Comparison of ENCODE assay signal across 9 cellular contexts in genomic region chr20:19947611-19948264, GRCh38.
DNase-seq lines count a peak whose midpoint lies in the region; ATAC-seq and TF ChIP-seq lines count a peak whose summit lies in the region.
"Had no signal": no experiment of that assay in that cellular context is flagged by ENCODE, and none has a peak within 500 bp of the region (broad histone marks: within the 10 kb centered on the region; RNA-seq: fewer than 3 reads in every experiment).

No MANE protein-coding gene starts in this region.

- DNase-seq in SK-MEL-5 (ENCODE audit: low read depth, low spot score) (peak; percentile 20), myocyte (ENCODE audit: low read depth) (peak; percentile 54), sigmoid colon (no peak), NCI-H345 (lab: John Stamatoyannopoulos, UW) (no peak), testis (no peak), NCI-H1694 treated with DMSO at 0.1 percent for 48 hours (lab: John Stamatoyannopoulos, UW) (no peak)
- DNase-seq: activated T-cell treated with anti-CD3 and anti-CD28 coated beads, Interleukin-2, amount 50 U/mL, for 4 hours had no signal

- TF ChIP-seq POLR2A in sigmoid colon (IDR thresholded peaks at IDR 0.05) (no peak), testis (IDR thresholded peaks at IDR 0.05) (no peak)

- H3K27me3 ChIP-seq in sigmoid colon (no peaks in the 10 kb centered on the region), testis (no peaks in the 10 kb centered on the region)

- in situ Hi-C loops in SK-MEL-5 (cut with HindIII; ENCODE audit: low pct_unique_long_range_greater_than_20kb, low sequenced_read_pairs): no loop called here

- H3K4me1 ChIP-seq in sigmoid colon (peaks cover 0 to 22% (median 14%) of the 10 kb centered on the region in 4 donors), testis (peaks cover 31% of the 10 kb centered on the region)

- 68 to 82% methylated on average over 10 of the region's 10 CpGs for WGBS in sigmoid colon, 2 donors
- 89% methylated on average over 10 of the region's 10 CpGs for WGBS in testis, 2 donors

- no peak for TF ChIP-seq EP300 in sigmoid colon (IDR thresholded peaks at IDR 0.05)

- H3K27ac ChIP-seq in sigmoid colon (no peak overlapping the region), testis (no peak overlapping the region)

- no peak overlapping the region for H3K4me3 ChIP-seq in sigmoid colon
- H3K4me3 ChIP-seq in testis: no peak overlapping the region

- intact Hi-C loops in sigmoid colon (cut with DNase I): no loop called here
- intact Hi-C loops in testis (cut with DNase I; ENCODE audit: low total_unique reads): no loop called here

- H3K9me3 ChIP-seq in sigmoid colon (no peaks in the 10 kb centered on the region), testis (no peaks in the 10 kb centered on the region)

- H3K36me3 ChIP-seq in sigmoid colon: peaks cover 0 to 18% (median 2%) of the 10 kb centered on the region in 4 donors
- no peaks in the 10 kb centered on the region for H3K36me3 ChIP-seq in testis (ENCODE audit: low read depth, missing control alignments)

- TF ChIP-seq CTCF in sigmoid colon (IDR thresholded peaks at IDR 0.05) (no peak), testis (IDR thresholded peaks at IDR 0.05) (no peak)

- peak; percentile 81 for ATAC-seq in GM18873 (IDR thresholded peaks at IDR 0.05; ENCODE audit: low FRiP score, unreplicated experiment)
- ATAC-seq in HG02623 (IDR thresholded peaks at IDR 0.05; ENCODE audit: unreplicated experiment): peak; percentile 74

Comparison
In these comparisons a context has a peak if more than half of its experiments do, and no peak if none do; other contexts are left out.
1. DNase-seq: peak in SK-MEL-5 (single experiment) and myocyte (single experiment); none in sigmoid colon (single experiment), NCI-H345 (single experiment), testis (single experiment) and NCI-H1694 treated with DMSO at 0.1 percent for 48 hours (single experiment).